18 cellular contexts compared by ENCODE assay signal in genomic region chr20:13341737-13342393, GRCh38.
A peak's percentile ranks its signal among the peaks of the same experiment; 100 is the strongest.
DNase-seq lines count a peak whose midpoint lies in the region; ATAC-seq and TF ChIP-seq lines count a peak whose summit lies in the region.
"Had no signal": no experiment of that assay in that cellular context is flagged by ENCODE, and none has a peak within 500 bp of the region (broad histone marks: within the 10 kb centered on the region; RNA-seq: fewer than 3 reads in every experiment).

No MANE protein-coding gene starts in this region.

- peaks cover 38% of the 10 kb centered on the region for H3K4me1 Mint-ChIP-seq in activated naive CD8-positive, alpha-beta T cell treated with anti-CD3 and anti-CD28 coated beads, Interleukin-2, amount 50 U/mL, for 24 hours
- peaks cover 14% of the 10 kb centered on the region for H3K4me1 Mint-ChIP-seq in activated naive CD8-positive, alpha-beta T cell treated with anti-CD3 and anti-CD28 coated beads for 36 hours
- H3K4me1 Mint-ChIP-seq: brain had no signal

- H3K4me2 ChIP-seq in mammary epithelial cell (ENCODE audit: insufficient read depth, low read depth, low read length): peak overlapping the region; percentile 5

- H4K20me1 ChIP-seq in mammary epithelial cell (ENCODE audit: insufficient read depth, low read length): no peaks in the 10 kb centered on the region

- intact Hi-C loops in mammary epithelial cell (cut with micrococcal nuclease) (no loop called here), dorsolateral prefrontal cortex (cut with DNase I) (no loop called here)

- in situ Hi-C loops in mammary epithelial cell (cut with MboI; ENCODE audit: low sequenced_read_pairs in 2 of 2): no loop called here

- CTCF ChIA-PET in mammary epithelial cell (lab: Charles Lee; ENCODE audit: low non-redundant PET): no interaction called here

- no peak overlapping the region for H3K4me3 ChIP-seq in mammary epithelial cell (replicated peaks in 1 of 3; ENCODE audit: insufficient read depth in 1 of 3, low read depth in 2 of 3, low read length in 3 of 3)
- H3K4me3 ChIP-seq in upper lobe of left lung: no peak overlapping the region
- H3K4me3 ChIP-seq in dorsolateral prefrontal cortex: no peak overlapping the region

- no peak for DNase-seq in activated naive CD8-positive, alpha-beta T cell treated with anti-CD3 and anti-CD28 coated beads, Interleukin-2, amount 50 U/mL, for 24 hours
- no peak for DNase-seq in activated naive CD8-positive, alpha-beta T cell treated with anti-CD3 and anti-CD28 coated beads for 36 hours
- DNase-seq in mammary epithelial cell (no peak), upper lobe of left lung (no peak), NCI-H2029 treated with DMSO at 0.1 percent for 48 hours (lab: John Stamatoyannopoulos, UW) (no peak), dorsolateral prefrontal cortex (no peak)
- DNase-seq: activated naive CD4-positive, alpha-beta T cell treated with anti-CD3 and anti-CD28 coated beads, Interleukin-2, amount 50 U/mL, for 16 hours; CD4-positive, alpha-beta T cell; glutamatergic neuron; NCI-H1694; SHP77 treated with DMSO at 0.1 percent for 48 hours; stimulated activated CD4-positive, alpha-beta T cell treated with anti-CD3 and anti-CD28 coated beads, Interleukin-12 subunit alpha, Interleukin-12 subunit beta, amount 100 ng/mL, for 4 hours; T-helper 17 cell had no signal

- TF ChIP-seq CTCF in mammary epithelial cell (conservative IDR thresholded peaks at IDR 0.05 in 1 of 2, IDR thresholded peaks at IDR 0.05 in 1 of 2; ENCODE audit: extremely low read depth in 1 of 2, insufficient read depth in 1 of 2, low read depth in 1 of 2, low read length in 2 of 2): no peak
- no peak for TF ChIP-seq CTCF in upper lobe of left lung (IDR thresholded peaks at IDR 0.05)
- TF ChIP-seq CTCF in dorsolateral prefrontal cortex (IDR thresholded peaks at IDR 0.05 in 54 of 56, conservative IDR thresholded peaks at IDR 0.05 in 2 of 56; ENCODE audit: low read depth in 1 of 56, partially characterized antibody in 56 of 56): no peak

- peaks cover 22% of the 10 kb centered on the region for H3K4me1 ChIP-seq in mammary epithelial cell (ENCODE audit: insufficient read depth, low read length)
- H3K4me1 ChIP-seq in upper lobe of left lung: peaks cover 0 to 15% (median 5%) of the 10 kb centered on the region in 4 donors

- peak in 1 of 4 donors; percentile 4 for TF ChIP-seq EP300 in upper lobe of left lung (IDR thresholded peaks at IDR 0.05)

- H2AFZ ChIP-seq in mammary epithelial cell (ENCODE audit: low read depth, low read length): peak overlapping the region; percentile 69

- no peaks in the 10 kb centered on the region for H3K79me2 ChIP-seq in mammary epithelial cell (ENCODE audit: insufficient read depth, low read length)

- WGBS in mammary epithelial cell (ENCODE audit: low coverage, missing lambda C conversion rate): 93% methylated on average over 9 of the region's 9 CpGs
- 65 to 75% methylated on average over 7 to 9 of the region's 9 CpGs for WGBS in upper lobe of left lung, 2 donors

- BruUV-seq in mammary epithelial cell (replicated peaks; lab: Mats Ljungman, UMichigan): no TSS peak

- H3K9ac ChIP-seq in mammary epithelial cell (ENCODE audit: insufficient read depth, low read length): no peak overlapping the region

- no peaks in the 10 kb centered on the region for H3K36me3 ChIP-seq in mammary epithelial cell (ENCODE audit: insufficient read depth, low read length)
- no peaks in the 10 kb centered on the region for H3K36me3 ChIP-seq in upper lobe of left lung

- peaks cover 2% of the 10 kb centered on the region for H3K27me3 Mint-ChIP-seq in activated naive CD8-positive, alpha-beta T cell treated with anti-CD3 and anti-CD28 coated beads, Interleukin-2, amount 50 U/mL, for 24 hours
- H3K27me3 Mint-ChIP-seq in activated naive CD8-positive, alpha-beta T cell treated with anti-CD3 and anti-CD28 coated beads for 36 hours: no peaks in the 10 kb centered on the region
- H3K27me3 Mint-ChIP-seq: brain; CD4-positive, alpha-beta T cell; T-helper 17 cell had no signal

- H3K27ac ChIP-seq in mammary epithelial cell (ENCODE audit: insufficient read depth, low read depth, low read length) (no peak overlapping the region), upper lobe of left lung (peak overlapping the region; percentile 68 to 80 (median 72)), dorsolateral prefrontal cortex (no peak overlapping the region)

- H3K4me3 Mint-ChIP-seq in activated naive CD8-positive, alpha-beta T cell treated with anti-CD3 and anti-CD28 coated beads, Interleukin-2, amount 50 U/mL, for 24 hours: no peak overlapping the region
- no peak overlapping the region for H3K4me3 Mint-ChIP-seq in activated naive CD8-positive, alpha-beta T cell treated with anti-CD3 and anti-CD28 coated beads for 36 hours
- H3K4me3 Mint-ChIP-seq: brain; CD4-positive, alpha-beta T cell; natural killer cell treated with Interleukin-12 subunit alpha and Interleukin-12 subunit beta and Interleukin-15 and Interleukin-18, amount 100 ng/mL, for 72 hours; stimulated activated naive CD8-positive, alpha-beta T cell treated with anti-CD3 and anti-CD28 coated beads, Interleukin-15, Interleukin-2, amounts not matched to agents 100 ng/mL and 50 ng/mL, for 24 hours; T-helper 17 cell had no signal

- H3K36me3 Mint-ChIP-seq in activated naive CD8-positive, alpha-beta T cell treated with anti-CD3 and anti-CD28 coated beads, Interleukin-2, amount 50 U/mL, for 24 hours (ENCODE audit: low read depth): no peaks in the 10 kb centered on the region
- H3K36me3 Mint-ChIP-seq in activated naive CD8-positive, alpha-beta T cell treated with anti-CD3 and anti-CD28 coated beads for 36 hours: no peaks in the 10 kb centered on the region
- H3K36me3 Mint-ChIP-seq: brain; natural killer cell treated with Interleukin-12 subunit alpha and Interleukin-12 subunit beta and Interleukin-15 and Interleukin-18, amount 100 ng/mL, for 72 hours had no signal

- TF ChIP-seq POLR2A in upper lobe of left lung (IDR thresholded peaks at IDR 0.05): no peak

- peak; percentile 35 for ATAC-seq in activated naive CD8-positive, alpha-beta T cell treated with anti-CD3 and anti-CD28 coated beads, Interleukin-2, amount 50 U/mL, for 24 hours
- ATAC-seq in HG02870 (IDR thresholded peaks at IDR 0.05; ENCODE audit: unreplicated experiment) (peak; percentile 51), upper lobe of left lung (ENCODE audit: low FRiP score in 2 of 2) (no peak), HG03565 (IDR thresholded peaks at IDR 0.05; ENCODE audit: unreplicated experiment) (no peak)
- ATAC-seq: T-helper 17 cell had no signal

- H3K9me3 Mint-ChIP-seq in activated naive CD8-positive, alpha-beta T cell treated with anti-CD3 and anti-CD28 coated beads, Interleukin-2, amount 50 U/mL, for 24 hours: no peaks in the 10 kb centered on the region
- H3K9me3 Mint-ChIP-seq in activated naive CD8-positive, alpha-beta T cell treated with anti-CD3 and anti-CD28 coated beads for 36 hours: no peaks in the 10 kb centered on the region
- H3K9me3 Mint-ChIP-seq: CD4-positive, alpha-beta T cell; stimulated activated naive CD8-positive, alpha-beta T cell treated with anti-CD3 and anti-CD28 coated beads, Interleukin-15, Interleukin-2, amounts not matched to agents 100 ng/mL and 50 ng/mL, for 24 hours had no signal

- dilution Hi-C loops in mammary epithelial cell (cut with HindIII; ENCODE audit: low sequenced_read_pairs): no loop called here

- no peaks in the 10 kb centered on the region for H3K27me3 ChIP-seq in mammary epithelial cell (ENCODE audit: insufficient read depth, low read length)
- H3K27me3 ChIP-seq in upper lobe of left lung: no peaks in the 10 kb centered on the region
- H3K27me3 ChIP-seq in dorsolateral prefrontal cortex: peaks cover 0 to 5% (median 0%) of the 10 kb centered on the region in 45 donors

- no peaks in the 10 kb centered on the region for H3K9me3 ChIP-seq in mammary epithelial cell (replicated peaks; ENCODE audit: insufficient read depth, low read length)
- no peaks in the 10 kb centered on the region for H3K9me3 ChIP-seq in upper lobe of left lung

- H3K27ac Mint-ChIP-seq in activated naive CD8-positive, alpha-beta T cell treated with anti-CD3 and anti-CD28 coated beads, Interleukin-2, amount 50 U/mL, for 24 hours: no peak overlapping the region
- no peak overlapping the region for H3K27ac Mint-ChIP-seq in activated naive CD8-positive, alpha-beta T cell treated with anti-CD3 and anti-CD28 coated beads for 36 hours
- H3K27ac Mint-ChIP-seq: brain; CD4-positive, alpha-beta T cell; natural killer cell treated with Interleukin-12 subunit alpha and Interleukin-12 subunit beta and Interleukin-15 and Interleukin-18, amount 100 ng/mL, for 72 hours; stimulated activated naive CD8-positive, alpha-beta T cell treated with anti-CD3 and anti-CD28 coated beads, Interleukin-15, Interleukin-2, amounts not matched to agents 100 ng/mL and 50 ng/mL, for 24 hours; T-helper 17 cell had no signal

Comparison
In these comparisons a context has a peak if more than half of its experiments do, and no peak if none do; other contexts are left out.
1. ATAC-seq: peak in activated naive CD8-positive, alpha-beta T cell treated with anti-CD3 and anti-CD28 coated beads, Interleukin-2, amount 50 U/mL, for 24 hours (single experiment) and HG02870 (single experiment); none in upper lobe of left lung (0 of 2) and HG03565 (single experiment).
2. H3K27ac ChIP-seq: peak in upper lobe of left lung (4 of 4); none in mammary epithelial cell (single experiment) and dorsolateral prefrontal cortex (0 of 59).